In the genomic region with DNA sequence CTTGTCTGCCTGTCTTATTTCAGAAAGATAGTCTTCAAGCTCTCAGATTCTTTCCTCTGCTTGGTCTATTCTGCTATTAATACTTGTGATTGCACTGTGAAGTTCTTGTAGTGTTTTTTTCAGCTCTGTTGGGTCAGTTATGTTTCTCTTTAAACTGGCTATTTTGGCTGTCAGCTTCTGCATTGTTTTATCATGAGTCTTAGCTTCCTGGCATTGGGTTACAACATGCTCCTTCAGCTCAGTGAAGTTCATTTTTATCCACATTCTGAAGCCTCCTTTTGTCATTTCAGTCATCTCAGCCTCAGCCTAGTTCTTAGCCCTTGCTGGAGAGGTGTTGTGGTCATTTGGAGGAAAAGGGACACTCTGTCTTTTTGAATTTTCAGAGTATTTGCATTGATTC, we compare ENCODE assay signal across 15 cellular contexts. TPM values are rescaled to one million over a fixed set of nuclear protein-coding genes. Genes with fewer than 3 reads are reported as not detected.
DNase-seq lines count a peak whose midpoint lies in the region; ATAC-seq and TF ChIP-seq lines count a peak whose summit lies in the region.
"Had no signal": no experiment of that assay in that cellular context is flagged by ENCODE, and none has a peak within 500 bp of the region (broad histone marks: within the 10 kb centered on the region; RNA-seq: fewer than 3 reads in every experiment).

No MANE protein-coding gene starts in this region.

- TF ChIP-seq CTCF in MCF 10A (IDR thresholded peaks at IDR 0.05; ENCODE audit: unreplicated experiment), result no peak
- TF ChIP-seq CTCF in breast epithelium (IDR thresholded peaks at IDR 0.05), result no peak
- TF ChIP-seq CTCF in brain microvascular endothelial cell (IDR thresholded peaks at IDR 0.05; ENCODE audit: low read depth, low read length, missing control alignments), result no peak
- TF ChIP-seq CTCF in CD8-positive, alpha-beta T cell (IDR thresholded peaks at IDR 0.05), result no peak

- H3K9me3 ChIP-seq in breast epithelium, result no peaks in the 10 kb centered on the region
- H3K9me3 ChIP-seq in CD8-positive, alpha-beta T cell (ENCODE audit: low read length), result no peaks in the 10 kb centered on the region

- H3K27ac Mint-ChIP-seq in MCF 10A (ENCODE audit: low read depth, unreplicated experiment), result peak overlapping the region; percentile 77
- no peak overlapping the region for H3K27ac Mint-ChIP-seq in CD8-positive, alpha-beta T cell
- H3K27ac Mint-ChIP-seq: activated T-helper 2 cell treated with anti-CD3 and anti-CD28 coated beads, Interferon-gamma antibody, Interleukin-2, Interleukin-4, amounts not matched to agents 10 μg/mL and 5 μg/mL and 100 μg/mL, durations not matched to agents 14 hours and 24 hours and 36 hours; T-helper 17 cell had no signal

- POLR2A ChIA-PET in MCF 10A (lab: Yijun Ruan, JAX), result interaction anchor here (0.7 to 1.2 kb wide), 2 partner anchors 28 to 42 kb away, joined by 3 read pairs; no protein-coding TSS in a partner anchor
- POLR2A ChIA-PET in CD8-positive, alpha-beta T cell (lab: Charles Lee), result no interaction called here

- H3K27ac ChIP-seq in breast epithelium (no peak overlapping the region), brain microvascular endothelial cell (no peak overlapping the region)
- no peak overlapping the region for H3K27ac ChIP-seq in CD8-positive, alpha-beta T cell (ENCODE audit: low read depth, low read length)
- H3K27ac ChIP-seq: 22Rv1 had no signal

- H3K4me1 ChIP-seq in breast epithelium, result no peaks in the 10 kb centered on the region
- peaks cover 8% of the 10 kb centered on the region for H3K4me1 ChIP-seq in CD8-positive, alpha-beta T cell (ENCODE audit: insufficient read depth, low read length)

- no peak for ATAC-seq in CD8-positive, alpha-beta T cell
- ATAC-seq in HG02852 (IDR thresholded peaks at IDR 0.05; ENCODE audit: unreplicated experiment), result no peak
- ATAC-seq: left colon, T-helper 17 cell had no signal

- H3K27me3 ChIP-seq in breast epithelium, result no peaks in the 10 kb centered on the region
- no peaks in the 10 kb centered on the region for H3K27me3 ChIP-seq in brain microvascular endothelial cell (replicated peaks)
- no peaks in the 10 kb centered on the region for H3K27me3 ChIP-seq in CD8-positive, alpha-beta T cell (ENCODE audit: insufficient read depth, low read length)

- no peaks in the 10 kb centered on the region for H3K27me3 Mint-ChIP-seq in MCF 10A (ENCODE audit: insufficient read depth, unreplicated experiment)
- H3K27me3 Mint-ChIP-seq in CD8-positive, alpha-beta T cell (ENCODE audit: low read depth), result peaks cover 4% of the 10 kb centered on the region
- H3K27me3 Mint-ChIP-seq: T-helper 17 cell had no signal

- CTCF ChIA-PET in MCF 10A (lab: Yijun Ruan, JAX), result interaction anchor here (0.9 kb wide), 2 partner anchors 16 to 66 kb away, joined by 5 read pairs; no protein-coding TSS in a partner anchor
- CTCF ChIA-PET in CD8-positive, alpha-beta T cell (lab: Charles Lee), result no interaction called here

- H3K4me3 Mint-ChIP-seq in MCF 10A (ENCODE audit: unreplicated experiment), result no peak overlapping the region
- no peak overlapping the region for H3K4me3 Mint-ChIP-seq in CD8-positive, alpha-beta T cell
- H3K4me3 Mint-ChIP-seq: T-helper 17 cell had no signal

- no TSS peak for BruUV-seq in MCF 10A (replicated peaks; lab: Mats Ljungman, UMichigan)

- H3K36me3 ChIP-seq in breast epithelium (no peaks in the 10 kb centered on the region), brain microvascular endothelial cell (replicated peaks) (no peaks in the 10 kb centered on the region)
- no peaks in the 10 kb centered on the region for H3K36me3 ChIP-seq in CD8-positive, alpha-beta T cell (ENCODE audit: insufficient read depth, low read length)

- H3K4me3 ChIP-seq in breast epithelium (no peak overlapping the region), brain microvascular endothelial cell (ENCODE audit: low read depth, low read length) (no peak overlapping the region)
- no peak overlapping the region for H3K4me3 ChIP-seq in CD8-positive, alpha-beta T cell (ENCODE audit: low read depth, low read length)

- H3K36me3 Mint-ChIP-seq in MCF 10A (ENCODE audit: insufficient read depth, unreplicated experiment), result peaks cover 6% of the 10 kb centered on the region
- H3K36me3 Mint-ChIP-seq in CD8-positive, alpha-beta T cell, result no peaks in the 10 kb centered on the region

- peaks cover 19% of the 10 kb centered on the region for H3K9me3 Mint-ChIP-seq in MCF 10A (ENCODE audit: unreplicated experiment)
- peaks cover 9% of the 10 kb centered on the region for H3K9me3 Mint-ChIP-seq in CD8-positive, alpha-beta T cell

- in situ Hi-C loops in brain microvascular endothelial cell (cut with HindIII; ENCODE audit: low pct_ligation_motif_present, low sequenced_read_pairs), result no loop called here

- TF ChIP-seq POLR2A in breast epithelium (IDR thresholded peaks at IDR 0.05), result no peak

- intact Hi-C loops in MCF 10A (cut with micrococcal nuclease), result no loop called here
- intact Hi-C loops in breast epithelium (cut with DNase I; ENCODE audit: low total_unique reads), result no loop called here
- intact Hi-C loops in CD8-positive, alpha-beta T cell (cut with DNase I, micrococcal nuclease), result no loop called here

- H3K4me1 Mint-ChIP-seq in MCF 10A (ENCODE audit: insufficient read depth, unreplicated experiment), result peaks cover 9% of the 10 kb centered on the region
- peaks cover 10% of the 10 kb centered on the region for H3K4me1 Mint-ChIP-seq in CD8-positive, alpha-beta T cell (ENCODE audit: low read depth)

- DNase-seq in MCF 10A (ENCODE audit: unreplicated experiment) (peak; percentile 50), breast epithelium (ENCODE audit: low spot score in 2 of 2) (no peak), brain microvascular endothelial cell (peak; percentile 80), glomerular visceral epithelial cell (ENCODE audit: extremely low spot score) (peak; percentile 33), NCI-H187 (lab: John Stamatoyannopoulos, UW) (no peak), NCI-H748 (lab: John Stamatoyannopoulos, UW; ENCODE audit: unreplicated experiment) (no peak)
- no peak for DNase-seq in CD8-positive, alpha-beta T cell
- DNase-seq: activated CD4-positive, alpha-beta T cell treated with anti-CD3 and anti-CD28 coated beads, Interleukin-2, amount 50 U/mL, for 4 hours; central memory CD4-positive, alpha-beta T cell; left colon; OCI-M1; T-helper 17 cell had no signal

RNA-seq across cellular contexts. Expression of a gene that starts 15.5 kb away (rescaled TPM):
- 2.2 and 3.6 TPM in 2 replicates for total RNA-seq in MCF 10A (2022)
- total RNA-seq in breast epithelium, result under 1 TPM; 0.59 to 0.98 (median 0.64) TPM
- total RNA-seq in CD8-positive, alpha-beta T cell, result 1 to 10 TPM; 2.9 to 3.2 TPM

RNA-seq across cellular contexts. Expression of a gene that starts 39.2 kb away (rescaled TPM):
- total RNA-seq in MCF 10A (2022), result 25.8 and 26.9 TPM in 2 replicates
- total RNA-seq in breast epithelium, result 10 to 100 TPM; 19.8 to 34.7 (median 29.0) TPM
- total RNA-seq in CD8-positive, alpha-beta T cell, result 10 to 100 TPM; 10.9 to 12.3 TPM

Comparison
In these comparisons a context has a peak if more than half of its experiments do, and no peak if none do; other contexts are left out.
1. DNase-seq: peak in MCF 10A (single experiment), brain microvascular endothelial cell (single experiment) and glomerular visceral epithelial cell (single experiment); none in breast epithelium (0 of 2), CD8-positive, alpha-beta T cell (0 of 7), NCI-H187 (0 of 2) and NCI-H748 (single experiment).